In the genomic region with DNA sequence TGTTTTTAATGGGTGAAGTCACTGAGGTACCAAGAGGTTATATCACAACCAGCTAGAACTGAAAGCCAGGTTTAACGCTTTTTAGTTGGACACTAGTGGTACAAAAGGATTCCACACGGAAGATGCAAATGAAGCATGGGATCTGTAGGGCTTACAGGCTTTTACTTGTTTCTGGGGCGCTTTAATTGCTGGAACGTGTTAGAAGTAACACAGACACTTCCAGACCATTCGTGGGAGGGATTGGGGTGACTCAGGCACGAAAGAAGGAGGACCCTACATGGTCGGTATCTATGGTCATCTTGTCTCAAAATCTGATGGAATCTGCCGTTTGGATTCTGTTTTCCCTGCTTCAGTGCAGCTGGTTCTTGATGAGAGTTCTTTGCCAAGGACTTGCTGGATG, we compare ENCODE assay signal across 8 cellular contexts. TPM values are rescaled to one million over a fixed set of nuclear protein-coding genes. Genes with fewer than 3 reads are reported as not detected.
DNase-seq lines count a peak whose midpoint lies in the region; ATAC-seq and TF ChIP-seq lines count a peak whose summit lies in the region.

No MANE protein-coding gene starts in this region.

- in situ Hi-C loops in ACHN (cut with HindIII; ENCODE audit: low pct_ligation_motif_present, low pct_unique_long_range_greater_than_20kb, low sequenced_read_pairs): loop anchor here (25.0 kb wide), 1 partner anchor 115 kb away; the partner anchor contains the start of gene POLM

- TF ChIP-seq CTCF in breast epithelium (IDR thresholded peaks at IDR 0.05): no peak

- H3K27me3 ChIP-seq in HUES64 (ENCODE audit: insufficient read depth, low read length): peaks cover 10% of the 10 kb centered on the region; the same call in 1 of the 2 replicates
- H3K27me3 ChIP-seq in breast epithelium: no peaks in the 10 kb centered on the region
- peaks cover 7% of the 10 kb centered on the region for H3K27me3 ChIP-seq in mononuclear cell (ENCODE audit: insufficient read depth, low read length)

- H3K9ac ChIP-seq in HUES64 (ENCODE audit: low read depth, low read length): peak overlapping the region; percentile 48

- 20% methylated on average over 8 of the region's 8 CpGs for WGBS in HUES64

- TF ChIP-seq POLR2A in breast epithelium (IDR thresholded peaks at IDR 0.05): no peak

- intact Hi-C loops in breast epithelium (cut with DNase I; ENCODE audit: low total_unique reads): no loop called here

- H3K36me3 ChIP-seq in HUES64 (ENCODE audit: insufficient read depth, low read length): peaks cover 27% of the 10 kb centered on the region
- no peaks in the 10 kb centered on the region for H3K36me3 ChIP-seq in breast epithelium

- H3K4me3 ChIP-seq in HUES64 (ENCODE audit: low read length) (peak overlapping the region; percentile 86), breast epithelium (peak overlapping the region; percentile 92 to 98 (median 96)), mononuclear cell (ENCODE audit: low read length) (peak overlapping the region; percentile 89)

- H3K27ac ChIP-seq in HUES64 (ENCODE audit: low read depth, low read length) (no peak overlapping the region), breast epithelium (no peak overlapping the region)

- ATAC-seq in GM18519 (IDR thresholded peaks at IDR 0.05; ENCODE audit: low FRiP score, unreplicated experiment): no peak

- H3K9me3 ChIP-seq in HUES64 (ENCODE audit: insufficient read depth, low read depth, low read length) (no peaks in the 10 kb centered on the region), breast epithelium (no peaks in the 10 kb centered on the region), mononuclear cell (ENCODE audit: low read depth, low read length) (no peaks in the 10 kb centered on the region)

- DNase-seq in ACHN: peak; percentile 38
- no peak for DNase-seq in breast epithelium (ENCODE audit: low spot score in 2 of 2)
- DNase-seq in SHP77 treated with DMSO at 0.1 percent for 48 hours (lab: John Stamatoyannopoulos, UW): no peak
- no peak for DNase-seq in LoVo (ENCODE audit: low spot score)
- DNase-seq in NOMO-1 treated with DMSO at 0.1 percent for 48 hours (lab: John Stamatoyannopoulos, UW; ENCODE audit: unreplicated experiment): no peak

- H3K4me1 ChIP-seq in HUES64 (ENCODE audit: insufficient read depth, low read length): peaks cover 7% of the 10 kb centered on the region
- peaks cover 6% of the 10 kb centered on the region in 2 donors for H3K4me1 ChIP-seq in breast epithelium
- peaks cover 15% of the 10 kb centered on the region for H3K4me1 ChIP-seq in mononuclear cell (ENCODE audit: insufficient read depth, low read length)

RNA-seq across cellular contexts. Expression of gene YKT6, which starts 1.0 kb away (rescaled TPM):
- polyA plus RNA-seq in HUES64 (2013, experiment 1 of 2): 87.8 TPM
- polyA plus RNA-seq in HUES64 (2013, experiment 2 of 2): 79.2 TPM
- total RNA-seq in breast epithelium: 10 to 100 TPM; 40.2 to 57.0 (median 49.4) TPM
- total RNA-seq in mononuclear cell: 39.0 TPM

RNA-seq across cellular contexts. Expression of gene GCK, which starts 12.6 kb away (rescaled TPM):
- 1.3 TPM for polyA plus RNA-seq in HUES64 (2013, experiment 1 of 2)
- 2.5 TPM for polyA plus RNA-seq in HUES64 (2013, experiment 2 of 2)
- total RNA-seq in breast epithelium (1 to 10 TPM in 1 of 3 donors, under 1 TPM in 1, not detected in 1; 0.48 to 1.6 TPM), mononuclear cell (0.21 TPM)
